In genomic region chr1:229664133-229664689, GRCh38 we compare ENCODE assay signal across 8 cellular contexts. TPM values are rescaled to one million over a fixed set of nuclear protein-coding genes. Genes with fewer than 3 reads are reported as not detected.
A peak's percentile ranks its signal among the peaks of the same experiment; 100 is the strongest.
DNase-seq lines count a peak whose midpoint lies in the region; ATAC-seq and TF ChIP-seq lines count a peak whose summit lies in the region.

No MANE protein-coding gene starts in this region.

- POLR2A ChIA-PET in RWPE1 (lab: Yijun Ruan, JAX; ENCODE audit: low non-redundant PET), result interaction anchor here (0.7 kb wide), 1 partner anchor 9 kb away, joined by 3 read pairs; no protein-coding TSS in a partner anchor

- ATAC-seq in GM21381 (IDR thresholded peaks at IDR 0.05; ENCODE audit: unreplicated experiment), result peak; percentile 58

- CTCF ChIA-PET in RWPE1 (lab: Yijun Ruan, JAX), result no interaction called here

- DNase-seq in RWPE1 (ENCODE audit: low spot score), result peak; percentile 81
- peak; percentile 84 for DNase-seq in activated naive CD4-positive, alpha-beta T cell treated with Interleukin-2 at 50 U/mL for 16 hours
- peak; percentile 43 for DNase-seq in non-pigmented ciliary epithelial cell (ENCODE audit: low read depth)
- DNase-seq in GDM1 (lab: John Stamatoyannopoulos, UW), result no peak
- no peak for DNase-seq in SK-N-DZ (ENCODE audit: low spot score)
- DNase-seq in GM19240 (ENCODE audit: insufficient read length, low spot score), result no peak
- DNase-seq in AG08395 (ENCODE audit: low spot score), result no peak

- no peak for TF ChIP-seq CTCF in RWPE1 (conservative IDR thresholded peaks at IDR 0.05; ENCODE audit: low read depth)

- peak overlapping the region; percentile 39; the same call in 1 of the 2 replicates for H3K27ac ChIP-seq in RWPE1

RNA-seq across cellular contexts. Expression of gene URB2, which starts 38.2 kb away (rescaled TPM):
- 16.9 and 21.2 TPM in 2 replicates for polyA plus RNA-seq in SK-N-DZ (2014; cell fraction: cytosol; rRNA removed)
- polyA plus RNA-seq in SK-N-DZ (2014; cell fraction: nucleus; rRNA removed), result 10.2 and 15.8 TPM in 2 replicates

RNA-seq across cellular contexts. Expression of gene TAF5L, which starts 38.3 kb away (rescaled TPM):
- 18.6 and 23.0 TPM in 2 replicates for polyA plus RNA-seq in SK-N-DZ (2014; cell fraction: cytosol; rRNA removed)
- polyA plus RNA-seq in SK-N-DZ (2014; cell fraction: nucleus; rRNA removed), result 15.0 and 15.8 TPM in 2 replicates

Comparison
In these comparisons a context has a peak if more than half of its experiments do, and no peak if none do; other contexts are left out.
1. DNase-seq: peak in RWPE1 (single experiment), activated naive CD4-positive, alpha-beta T cell treated with Interleukin-2 at 50 U/mL for 16 hours (single experiment) and non-pigmented ciliary epithelial cell (single experiment); none in GDM1 (single experiment), SK-N-DZ (single experiment), GM19240 (single experiment) and AG08395 (single experiment).